8 cellular contexts compared by ENCODE assay signal in genomic region chr17:18259621-18260331, GRCh38. TPM values are rescaled to one million over a fixed set of nuclear protein-coding genes. Genes with fewer than 3 reads are reported as not detected.
DNase-seq lines count a peak whose midpoint lies in the region; ATAC-seq and TF ChIP-seq lines count a peak whose summit lies in the region.

No MANE protein-coding gene starts in this region.

- peak overlapping the region; percentile 81 for H3K27ac ChIP-seq in A673 (ENCODE audit: low read depth, low read length, poor library complexity, severe bottlenecking)
- peak overlapping the region; percentile 92 for H3K27ac ChIP-seq in layer of hippocampus (ENCODE audit: low read depth, low read length)

- POLR2A ChIA-PET in A673 (lab: Charles Lee; ENCODE audit: low non-redundant PET): no interaction called here

- H3K9me3 Mint-ChIP-seq in activated naive CD8-positive, alpha-beta T cell (ENCODE audit: low read depth): no peaks in the 10 kb centered on the region
- no peaks in the 10 kb centered on the region for H3K9me3 Mint-ChIP-seq in type B pancreatic cell

- H3K4me3 ChIP-seq in A673 (ENCODE audit: low read depth, low read length, poor library complexity, severe bottlenecking) (peak overlapping the region; percentile 62), HFF-Myc (replicated peaks; ENCODE audit: low read depth, low read length) (peak overlapping the region; percentile 86)

- H3K27me3 Mint-ChIP-seq in activated naive CD8-positive, alpha-beta T cell: no peaks in the 10 kb centered on the region
- no peaks in the 10 kb centered on the region for H3K27me3 Mint-ChIP-seq in type B pancreatic cell

- H3K4me1 ChIP-seq in A673 (ENCODE audit: insufficient read depth, low read length, poor library complexity, severe bottlenecking): peaks cover 4% of the 10 kb centered on the region

- ATAC-seq in GM19463 (IDR thresholded peaks at IDR 0.05; ENCODE audit: unreplicated experiment) (no peak), HG03354 (IDR thresholded peaks at IDR 0.05; ENCODE audit: poor library complexity, severe bottlenecking, unreplicated experiment) (no peak)

- DNase-seq in A673 (ENCODE audit: low spot score): no peak
- DNase-seq in HFF-Myc (ENCODE audit: extremely low read depth, low read depth): no peak
- DNase-seq in type B pancreatic cell (ENCODE audit: extremely low spot score, unreplicated experiment): no peak
- no peak for DNase-seq in occipital lobe (lab: John Stamatoyannopoulos, UW)

- TF ChIP-seq CTCF in A673 (conservative IDR thresholded peaks at IDR 0.05; ENCODE audit: low read depth, low read length): no peak
- TF ChIP-seq CTCF in HFF-Myc (IDR thresholded peaks at IDR 0.05; ENCODE audit: low read depth, low read length, missing control alignments): no peak
- no peak for TF ChIP-seq CTCF in type B pancreatic cell (conservative IDR thresholded peaks at IDR 0.05)

- H3K36me3 Mint-ChIP-seq in activated naive CD8-positive, alpha-beta T cell: no peaks in the 10 kb centered on the region
- no peaks in the 10 kb centered on the region for H3K36me3 Mint-ChIP-seq in type B pancreatic cell

- H3K27ac Mint-ChIP-seq in activated naive CD8-positive, alpha-beta T cell: peak overlapping the region; percentile 73
- H3K27ac Mint-ChIP-seq in type B pancreatic cell: peak overlapping the region; percentile 100

- H3K36me3 ChIP-seq in A673 (ENCODE audit: insufficient read depth, low read length, poor library complexity, severe bottlenecking): peaks cover 23% of the 10 kb centered on the region

- H3K27me3 ChIP-seq in A673 (replicated peaks; ENCODE audit: insufficient read depth, low read depth, low read length, poor library complexity) (no peaks in the 10 kb centered on the region), layer of hippocampus (ENCODE audit: control insufficient read depth, insufficient read depth, low read length) (no peaks in the 10 kb centered on the region)

- H3K4me3 Mint-ChIP-seq in activated naive CD8-positive, alpha-beta T cell: peak overlapping the region; percentile 79
- peak overlapping the region; percentile 88 for H3K4me3 Mint-ChIP-seq in type B pancreatic cell

- CTCF ChIA-PET in A673 (lab: Charles Lee): no interaction called here

- no TSS peak for BruUV-seq in A673 (replicated peaks; lab: Mats Ljungman, UMichigan)

- intact Hi-C loops in A673 (cut with micrococcal nuclease; ENCODE audit: unreplicated experiment): no loop called here

- H3K9me3 ChIP-seq in A673 (ENCODE audit: low read depth, low read length, poor library complexity, severe bottlenecking): no peaks in the 10 kb centered on the region

- H3K4me1 Mint-ChIP-seq in activated naive CD8-positive, alpha-beta T cell (ENCODE audit: low read depth): peaks cover 41% of the 10 kb centered on the region
- H3K4me1 Mint-ChIP-seq in type B pancreatic cell (ENCODE audit: unreplicated experiment): peaks cover 10% of the 10 kb centered on the region

RNA-seq across cellular contexts. Expression of gene MIEF2, which starts 0.7 kb away (rescaled TPM):
- 8.1 and 10.4 TPM in 2 replicates for total RNA-seq in A673 (2021)
- 17.9 and 31.2 TPM in 2 replicates for total RNA-seq in type B pancreatic cell (ENCODE audit: low replicate concordance)
- 29.2 TPM for total RNA-seq in occipital lobe

RNA-seq across cellular contexts. Expression of gene FLII, which starts 1.2 kb away (rescaled TPM):
- total RNA-seq in A673 (2021) (169 and 200 TPM in 2 replicates), type B pancreatic cell (ENCODE audit: low replicate concordance) (248 and 320 TPM in 2 replicates), occipital lobe (49.6 TPM)

RNA-seq across cellular contexts. Expression of gene LLGL1, which starts 34.3 kb away (rescaled TPM):
- total RNA-seq in A673 (2021) (30.2 and 39.8 TPM in 2 replicates), type B pancreatic cell (ENCODE audit: low replicate concordance) (35.1 and 61.2 TPM in 2 replicates), occipital lobe (34.0 TPM)

RNA-seq across cellular contexts. Expression of gene TOP3A, which starts 55.0 kb away (rescaled TPM):
- total RNA-seq in A673 (2021): 100 and 104 TPM in 2 replicates
- total RNA-seq in type B pancreatic cell (ENCODE audit: low replicate concordance): 47.5 and 70.2 TPM in 2 replicates
- 38.7 TPM for total RNA-seq in occipital lobe

RNA-seq across cellular contexts. Expression of gene SMCR8, which starts 55.3 kb away (rescaled TPM):
- total RNA-seq in A673 (2021): 22.9 and 23.5 TPM in 2 replicates
- total RNA-seq in type B pancreatic cell (ENCODE audit: low replicate concordance): 20.2 and 26.6 TPM in 2 replicates
- total RNA-seq in occipital lobe: 11.4 TPM
